ENCODE assay signal across 8 cellular contexts in genomic region chr7:7566651-7567611, GRCh38. TPM values are rescaled to one million over a fixed set of nuclear protein-coding genes. Genes with fewer than 3 reads are reported as not detected.
DNase-seq lines count a peak whose midpoint lies in the region; ATAC-seq and TF ChIP-seq lines count a peak whose summit lies in the region.

Gene MIOS (plus strand): TSS chr7:7566884. CDS start chr7:7572476, 5,592 bp downstream.

- TF ChIP-seq CTCF in AG09319 (IDR thresholded peaks at IDR 0.05; ENCODE audit: low read depth, low read length): no peak

- DNase-seq in AG09319 (ENCODE audit: extremely low read depth, low read depth): peak; percentile 46
- peak; percentile 22 for DNase-seq in NCI-H345 treated with DMSO at 0.1 percent for 48 hours (lab: John Stamatoyannopoulos, UW; ENCODE audit: unreplicated experiment)
- peak; percentile 78 for DNase-seq in activated CD4-positive, alpha-beta T cell treated with anti-CD3 and anti-CD28 coated beads, Interleukin-2, amount 50 U/mL, for 1 hour
- DNase-seq in cortex of kidney (lab: John Stamatoyannopoulos, UW): peak; percentile 32
- DNase-seq in left lobe of liver (ENCODE audit: low spot score): peak; percentile 94
- peak; percentile 73 for DNase-seq in stimulated activated CD4-positive, alpha-beta T cell treated with anti-CD3 and anti-CD28 coated beads, Interleukin-2, amount 100 ng/mL, for 4 hours (ENCODE audit: low read depth)

- ATAC-seq in GM18867 (IDR thresholded peaks at IDR 0.05; ENCODE audit: unreplicated experiment): peak; percentile 75
- peak; percentile 74 for ATAC-seq in HG03095 (IDR thresholded peaks at IDR 0.05; ENCODE audit: unreplicated experiment)
- peak; percentile 92 for ATAC-seq in left lobe of liver

RNA-seq across cellular contexts. Expression of gene MIOS, which starts in this region (rescaled TPM):
- total RNA-seq in left lobe of liver: 14.4 TPM

Comparison
In these comparisons a context has a peak if more than half of its experiments do, and no peak if none do; other contexts are left out.
1. Peak in every context shown above with its lines: DNase-seq and ATAC-seq.
2. DNase-seq: peak in every context shown above with its lines; median percentile 94 in left lobe of liver; 78 in activated CD4-positive, alpha-beta T cell treated with anti-CD3 and anti-CD28 coated beads, Interleukin-2, amount 50 U/mL, for 1 hour; 73 in stimulated activated CD4-positive, alpha-beta T cell treated with anti-CD3 and anti-CD28 coated beads, Interleukin-2, amount 100 ng/mL, for 4 hours; 46 in AG09319; 32 in cortex of kidney; 22 in NCI-H345 treated with DMSO at 0.1 percent for 48 hours.